ENCODE assay signal across 12 cellular contexts in the genomic region with DNA sequence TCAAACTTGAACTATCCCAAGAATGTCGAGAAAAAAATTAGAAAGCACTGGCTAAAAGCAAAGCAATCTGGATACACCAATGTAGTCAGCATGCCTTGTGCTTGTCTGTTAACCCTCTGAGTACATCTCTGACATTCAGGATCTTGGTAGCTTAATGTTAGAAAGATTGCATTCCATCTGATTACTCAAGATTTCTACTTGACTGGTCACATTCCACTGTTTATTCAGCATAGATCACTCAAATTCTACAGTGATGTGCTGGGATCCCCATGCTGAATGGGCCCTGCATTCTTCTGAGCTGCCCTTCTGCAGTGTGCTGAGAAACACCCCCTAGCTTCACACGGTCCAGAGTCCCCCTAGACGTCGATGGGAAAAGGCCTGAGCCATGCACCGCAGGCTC.
A peak's percentile ranks its signal among the peaks of the same experiment; 100 is the strongest.
DNase-seq lines count a peak whose midpoint lies in the region; TF ChIP-seq lines count a peak whose summit lies in the region.
"Had no signal": no experiment of that assay in that cellular context is flagged by ENCODE, and none has a peak within 500 bp of the region (broad histone marks: within the 10 kb centered on the region; RNA-seq: fewer than 3 reads in every experiment).

No MANE protein-coding gene starts in this region.

- H4K20me1 ChIP-seq in PC-9 (ENCODE audit: insufficient read depth) = no peaks in the 10 kb centered on the region
- no peaks in the 10 kb centered on the region for H4K20me1 ChIP-seq in neural cell (ENCODE audit: insufficient read depth)

- H3K9me3 ChIP-seq in PC-9 (ENCODE audit: insufficient read depth, low read depth) (no peaks in the 10 kb centered on the region), neural cell (ENCODE audit: low read length) (no peaks in the 10 kb centered on the region)
- H3K9me3 ChIP-seq: ascending aorta had no signal

- intact Hi-C loops in PC-9 (cut with micrococcal nuclease; ENCODE audit: unreplicated experiment) = loop anchor here (2.0 kb wide), 1 partner anchor 55 kb away; no protein-coding TSS in a partner anchor

- no peak overlapping the region for H3K9ac ChIP-seq in neural cell (ENCODE audit: low read length)
- H3K9ac ChIP-seq: KMS-11 had no signal

- TF ChIP-seq EP300 in neural cell (conservative IDR thresholded peaks at IDR 0.05; ENCODE audit: poor library complexity, severe bottlenecking) = peak; percentile 37

- DNase-seq in COLO829 (ENCODE audit: low spot score) = peak; percentile 21
- peak; percentile 50 to 92 for DNase-seq in PC-9
- DNase-seq in epithelial cell of proximal tubule (ENCODE audit: low read depth) = peak; percentile 96
- no peak for DNase-seq in NCI-H510A treated with DMSO at 0.1 percent for 48 hours (lab: John Stamatoyannopoulos, UW)
- no peak for DNase-seq in NCI-H748 treated with DMSO at 0.1 percent for 48 hours (lab: John Stamatoyannopoulos, UW)
- no peak for DNase-seq in COR-L47 (lab: John Stamatoyannopoulos, UW)
- DNase-seq in GM10266 (ENCODE audit: extremely low spot score) = no peak
- DNase-seq: Calu3, NCI-H446 treated with DMSO at 0.1 percent for 48 hours had no signal

- no peak overlapping the region for H2AFZ ChIP-seq in PC-9
- H2AFZ ChIP-seq in neural cell (ENCODE audit: low read depth, low read length) = no peak overlapping the region

- TF ChIP-seq RAD21 in neural cell (conservative IDR thresholded peaks at IDR 0.05) = no peak

- H3K79me2 ChIP-seq in PC-9 (ENCODE audit: low read depth) = no peaks in the 10 kb centered on the region
- H3K79me2 ChIP-seq in neural cell (replicated peaks; ENCODE audit: insufficient read depth, low read length) = no peaks in the 10 kb centered on the region

- H3F3A ChIP-seq in PC-9 (ENCODE audit: insufficient read depth, low read depth) (peaks cover 18% of the 10 kb centered on the region; the same call in 1 of the 2 replicates), neural cell (ENCODE audit: insufficient read depth, low read length, poor library complexity, severe bottlenecking) (peaks cover 5% of the 10 kb centered on the region)

- H3K4me1 ChIP-seq in PC-9 (replicated peaks; ENCODE audit: insufficient read depth) = peaks cover 21% of the 10 kb centered on the region
- H3K4me1 ChIP-seq: ascending aorta had no signal

- H3K36me3 ChIP-seq in PC-9 (ENCODE audit: low read depth) (no peaks in the 10 kb centered on the region), neural cell (ENCODE audit: insufficient read depth, low read length) (peaks cover 9% of the 10 kb centered on the region)
- H3K36me3 ChIP-seq: ascending aorta had no signal

- TF ChIP-seq CTCF in PC-9 (conservative IDR thresholded peaks at IDR 0.05) (no peak), epithelial cell of proximal tubule (conservative IDR thresholded peaks at IDR 0.05; ENCODE audit: low read depth, low read length) (no peak), neural cell (IDR thresholded peaks at IDR 0.05; ENCODE audit: poor library complexity, severe bottlenecking) (no peak), GM10266 (IDR thresholded peaks at IDR 0.05; ENCODE audit: control insufficient read depth, insufficient read depth, low read depth, missing control alignments) (no peak)

- CTCF ChIA-PET in PC-9 (lab: Charles Lee) = interaction anchor here (0.6 to 1.1 kb wide), 2 partner anchors 17 to 1838 kb away, joined by 3 to 7 read pairs; no protein-coding TSS in a partner anchor

- H3K4me3 ChIP-seq in PC-9 = 0 out of 2 replicates have a peak overlapping the region, but pooled peaks have one; percentile 4
- H3K4me3 ChIP-seq in epithelial cell of proximal tubule (ENCODE audit: low read depth, low read length) = no peak overlapping the region
- peak overlapping the region; percentile 20 for H3K4me3 ChIP-seq in neural cell (ENCODE audit: low read length)
- H3K4me3 ChIP-seq: ascending aorta had no signal

- H3K27ac ChIP-seq in PC-9 (0 out of 2 replicates have a peak overlapping the region, but pooled peaks have one; percentile 3), neural cell (ENCODE audit: low read length) (no peak overlapping the region)
- H3K27ac ChIP-seq: ascending aorta, KMS-11 had no signal

- no peaks in the 10 kb centered on the region for H3K27me3 ChIP-seq in PC-9 (ENCODE audit: insufficient read depth, low read depth)
- H3K27me3 ChIP-seq in neural cell (ENCODE audit: insufficient read depth, low read depth, low read length) = no peaks in the 10 kb centered on the region
- H3K27me3 ChIP-seq: ascending aorta had no signal

- H3K9me2 ChIP-seq in PC-9 (ENCODE audit: insufficient read depth) = no peaks in the 10 kb centered on the region
- H3K9me2 ChIP-seq in neural cell (ENCODE audit: insufficient read depth, low read length) = no peaks in the 10 kb centered on the region

- H3K4me2 ChIP-seq in PC-9 (peak overlapping the region; percentile 32), neural cell (ENCODE audit: low read length) (no peak overlapping the region)
- H3K4me2 ChIP-seq: KMS-11 had no signal

- no TSS peak for BruUV-seq in PC-9 (replicated peaks; lab: Mats Ljungman, UMichigan)

- POLR2A ChIA-PET in PC-9 (lab: Charles Lee; ENCODE audit: unreplicated experiment) = interaction anchor here (0.6 to 0.7 kb wide), 2 partner anchors 55 to 75 kb away, joined by 5 to 6 read pairs; no protein-coding TSS in a partner anchor

TF ChIP-seq in neural cell, 6 proteins besides CTCF, POLR2A, EP300 and RAD21:
- TF ChIP-seq MXI1 (conservative IDR thresholded peaks at IDR 0.05; ENCODE audit: poor library complexity, severe bottlenecking) = no peak
- TF ChIP-seq POLR2AphosphoS5 (IDR thresholded peaks at IDR 0.05) = peak; percentile 52

Comparison
In these comparisons a context has a peak if more than half of its experiments do, and no peak if none do; other contexts are left out.
1. DNase-seq: peak in COLO829 (single experiment), PC-9 (2 of 2) and epithelial cell of proximal tubule (single experiment); none in NCI-H510A treated with DMSO at 0.1 percent for 48 hours (single experiment), NCI-H748 treated with DMSO at 0.1 percent for 48 hours (single experiment), COR-L47 (single experiment) and GM10266 (single experiment).